14 cellular contexts compared by ENCODE assay signal in the genomic region with DNA sequence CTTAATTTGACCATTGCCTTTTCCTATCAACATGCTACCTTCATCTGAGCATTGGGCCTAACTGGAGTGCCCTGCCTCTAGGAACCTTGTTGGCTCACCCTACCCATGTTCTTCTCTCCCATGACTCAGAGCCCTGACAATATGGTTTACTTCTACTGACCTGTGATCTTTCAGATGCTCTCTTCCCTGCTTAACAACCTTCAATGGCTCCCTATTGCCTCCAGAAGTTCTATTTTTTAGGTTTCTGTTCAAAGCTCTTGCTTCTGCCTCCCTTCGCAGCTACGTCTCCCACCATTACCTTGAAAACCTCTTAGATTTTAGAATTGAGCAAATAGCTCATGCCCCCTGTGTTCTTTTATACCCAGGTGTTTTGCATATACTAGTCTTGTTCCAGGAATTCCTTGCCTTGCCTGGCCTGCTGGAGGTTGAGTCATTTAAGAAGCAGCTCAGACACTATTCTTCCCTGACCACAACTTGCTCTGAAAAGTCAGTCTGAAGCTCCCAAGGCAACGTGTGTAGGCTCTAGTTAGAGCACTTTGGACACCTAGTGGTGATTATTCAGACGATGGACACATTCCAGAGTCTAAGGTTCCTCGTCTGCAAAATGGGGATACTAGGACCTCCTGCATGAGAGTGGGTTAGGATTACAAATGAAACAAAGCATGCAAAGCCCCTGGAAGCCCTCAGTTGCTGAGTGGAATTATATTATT.
DNase-seq lines count a peak whose midpoint lies in the region; ATAC-seq, FAIRE-seq and TF ChIP-seq lines count a peak whose summit lies in the region.
"Had no signal": no experiment of that assay in that cellular context is flagged by ENCODE, and none has a peak within 500 bp of the region (broad histone marks: within the 10 kb centered on the region; RNA-seq: fewer than 3 reads in every experiment).

No MANE protein-coding gene starts in this region.

- H3K4me1 ChIP-seq in GM12878 (ENCODE audit: control insufficient read depth, insufficient read depth, low read length), result 0 out of 2 replicates have a peak, but pooled peaks cover 4% of the 10 kb centered on the region
- peaks cover 5% of the 10 kb centered on the region for H3K4me1 ChIP-seq in mesenchymal stem cell (ENCODE audit: control insufficient read depth, insufficient read depth, low read depth, low read length)
- H3K4me1 ChIP-seq in gastrocnemius medialis, result no peaks in the 10 kb centered on the region

- H4K20me1 ChIP-seq in GM12878 (ENCODE audit: control insufficient read depth, insufficient read depth), result no peaks in the 10 kb centered on the region

- CTCF ChIA-PET in GM12878 (lab: Yijun Ruan, JAX), result interaction anchor here (0.8 to 4.6 kb wide), 15 partner anchors 12 to 262 kb away, joined by 3 to 26 read pairs (median 4); no protein-coding TSS in a partner anchor
- CTCF ChIA-PET in activated CD4-positive, alpha-beta memory T cell treated with anti-CD3 and anti-CD28 coated beads for 36 hours (lab: Charles Lee), result interaction anchor here (1.5 kb wide), 1 partner anchor 262 kb away, joined by 5 read pairs; no protein-coding TSS in a partner anchor

- H2AFZ ChIP-seq in GM12878 (ENCODE audit: control insufficient read depth, low read depth, low read length), result no peak overlapping the region
- H2AFZ ChIP-seq in mesenchymal stem cell (ENCODE audit: low read depth, low read length), result no peak overlapping the region

- H3K9ac ChIP-seq in GM12878 (ENCODE audit: control insufficient read depth, insufficient read depth, low read length) (no peak overlapping the region), mesenchymal stem cell (ENCODE audit: low read length) (peak overlapping the region; percentile 73)

- H3K79me2 ChIP-seq in GM12878 (ENCODE audit: control insufficient read depth, insufficient read depth, low read length), result no peaks in the 10 kb centered on the region

- H3K23ac ChIP-seq in mesenchymal stem cell (ENCODE audit: low read length in 2 of 2), result no peak overlapping the region

- WGBS in GM12878 (ENCODE audit: insufficient coverage, insufficient replicate concordance, low lambda C conversion rate, missing lambda C conversion rate), result 2% methylated on average over 5 of the region's 5 CpGs
- WGBS in mesenchymal stem cell, result 54% methylated on average over 5 of the region's 5 CpGs

- no peak overlapping the region for H3K4ac ChIP-seq in mesenchymal stem cell (ENCODE audit: low read depth in 1 of 2, low read length in 2 of 2)

- no peak for TF ChIP-seq POLR2A in GM12878 (IDR thresholded peaks at IDR 0.05; ENCODE audit: low read depth, low read length)
- TF ChIP-seq POLR2A in gastrocnemius medialis (IDR thresholded peaks at IDR 0.05), result no peak

- intact Hi-C loops in GM12878 (cut with micrococcal nuclease; ENCODE audit: unreplicated experiment), result loop anchor here (10.0 kb wide), 1 partner anchor 263 kb away; no protein-coding TSS in a partner anchor
- intact Hi-C loops in gastrocnemius medialis (cut with DNase I; ENCODE audit: low total_unique reads), result no loop called here
- intact Hi-C loops in activated CD4-positive, alpha-beta memory T cell treated with anti-CD3 and anti-CD28 coated beads for 36 hours (cut with micrococcal nuclease), result no loop called here

- H3K36me3 ChIP-seq in GM12878 (ENCODE audit: control insufficient read depth in 2 of 2, insufficient read depth in 2 of 2, low read length in 1 of 2) (no peaks in the 10 kb centered on the region), mesenchymal stem cell (ENCODE audit: control insufficient read depth in 1 of 2, insufficient read depth in 2 of 2, low read depth in 1 of 2, low read length in 2 of 2) (no peaks in the 10 kb centered on the region), gastrocnemius medialis (no peaks in the 10 kb centered on the region)

- TF ChIP-seq EP300 in GM12878 (IDR thresholded peaks at IDR 0.05; ENCODE audit: borderline replicate concordance in 1 of 2, control insufficient read depth in 1 of 2, low read depth in 2 of 2, low read length in 2 of 2), result no peak

- no peak overlapping the region for H2BK15ac ChIP-seq in mesenchymal stem cell (ENCODE audit: low read depth, poor library complexity, severe bottlenecking)

- H3K4me3 ChIP-seq in GM12878 (no peak overlapping the region), mesenchymal stem cell (ENCODE audit: insufficient read depth in 1 of 2, low read depth in 1 of 2, low read length in 2 of 2) (no peak overlapping the region), gastrocnemius medialis (no peak overlapping the region)

- peaks cover 13% of the 10 kb centered on the region for H3K27me3 Mint-ChIP-seq in activated CD4-positive, alpha-beta memory T cell treated with anti-CD3 and anti-CD28 coated beads for 36 hours

- in situ Hi-C loops in GM12878 (cut with MboI), result no loop called here
- in situ Hi-C loops in gastrocnemius medialis (cut with MboI; ENCODE audit: low sequenced_read_pairs in 4 of 4), result loop anchor here in 2 of 4 donors (25.0 kb wide), 1 partner anchor 984 kb away; no protein-coding TSS in a partner anchor

- no TSS peak for BruUV-seq in GM12878 (replicated peaks; lab: Mats Ljungman, UMichigan)

- POLR2A ChIA-PET in GM12878 (lab: Charles Lee), result interaction anchor here (1.5 kb wide), 1 partner anchor 26 kb away, joined by 3 read pairs; no protein-coding TSS in a partner anchor
- POLR2A ChIA-PET in activated CD4-positive, alpha-beta memory T cell treated with anti-CD3 and anti-CD28 coated beads for 36 hours (lab: Charles Lee), result no interaction called here

- no peaks in the 10 kb centered on the region for H3K9me3 ChIP-seq in GM12878 (replicated peaks; ENCODE audit: control insufficient read depth, insufficient read depth, low read length)
- no peaks in the 10 kb centered on the region for H3K9me3 ChIP-seq in mesenchymal stem cell (ENCODE audit: control insufficient read depth, low read length)
- H3K9me3 ChIP-seq in gastrocnemius medialis, result no peaks in the 10 kb centered on the region

- H3K18ac ChIP-seq in mesenchymal stem cell (ENCODE audit: low read depth in 1 of 2, low read length in 2 of 2), result no peak overlapping the region

- H3K27ac Mint-ChIP-seq in activated CD4-positive, alpha-beta memory T cell treated with anti-CD3 and anti-CD28 coated beads for 36 hours, result no peak overlapping the region
- H3K27ac Mint-ChIP-seq: activated B cell treated with CpG ODN at 0.5 μM for 24 hours; naive thymus-derived CD4-positive, alpha-beta T cell had no signal

- H2BK5ac ChIP-seq in mesenchymal stem cell (ENCODE audit: low read depth, low read length, poor library complexity, severe bottlenecking), result no peak overlapping the region

- no peak for FAIRE-seq in HTR-8/SVneo (lab: Jason Lieb, UNC)
- no peak for FAIRE-seq in GM12878 (lab: Jason Lieb, UNC)
- FAIRE-seq: colon had no signal

- H4K8ac ChIP-seq in mesenchymal stem cell (ENCODE audit: low read length), result no peak overlapping the region

- H3K4me2 ChIP-seq in GM12878 (ENCODE audit: control insufficient read depth, insufficient read depth), result no peak overlapping the region
- no peak overlapping the region for H3K4me2 ChIP-seq in mesenchymal stem cell (ENCODE audit: low read length, poor library complexity, severe bottlenecking)

- no peaks in the 10 kb centered on the region for H3K9me3 Mint-ChIP-seq in activated CD4-positive, alpha-beta memory T cell treated with anti-CD3 and anti-CD28 coated beads for 36 hours

- no peak overlapping the region for H3K4me3 Mint-ChIP-seq in activated CD4-positive, alpha-beta memory T cell treated with anti-CD3 and anti-CD28 coated beads for 36 hours
- H3K4me3 Mint-ChIP-seq: activated B cell treated with CpG ODN at 0.5 μM for 24 hours; naive thymus-derived CD4-positive, alpha-beta T cell had no signal

- no peaks in the 10 kb centered on the region for H3K4me1 Mint-ChIP-seq in activated CD4-positive, alpha-beta memory T cell treated with anti-CD3 and anti-CD28 coated beads for 36 hours (ENCODE audit: low read depth)

- SMC1A ChIA-PET in GM12878 (lab: Charles Lee; ENCODE audit: uncharacterized antibody, unreplicated experiment), result interaction anchor here (0.6 to 2.6 kb wide), 6 partner anchors 11 to 260 kb away, joined by 3 to 12 read pairs (median 5); no protein-coding TSS in a partner anchor

- H2AK5ac ChIP-seq in mesenchymal stem cell (ENCODE audit: low read length, severe bottlenecking), result no peak overlapping the region

- DNase-seq in AG20443 (ENCODE audit: low spot score) (peak; percentile 83), HTR-8/SVneo (ENCODE audit: insufficient read length, low spot score) (peak; percentile 30), GM12878 (ENCODE audit: low read depth, low spot score) (no peak), mesenchymal stem cell (peak; percentile 57), gastrocnemius medialis (no peak), NCI-H748 treated with DMSO at 0.1 percent for 48 hours (lab: John Stamatoyannopoulos, UW) (no peak), GM19240 (ENCODE audit: insufficient read length, low spot score) (no peak)
- no peak for DNase-seq in activated CD4-positive, alpha-beta memory T cell treated with anti-CD3 and anti-CD28 coated beads for 36 hours
- DNase-seq: activated B cell treated with CpG ODN at 0.5 μM for 24 hours; DND-41; GOT3; naive thymus-derived CD4-positive, alpha-beta T cell; NCI-H1417 had no signal

- TF ChIP-seq CTCF in GM12878 (IDR thresholded peaks at IDR 0.05 in 2 of 3, conservative IDR thresholded peaks at IDR 0.05 in 1 of 3; ENCODE audit: control insufficient read depth in 2 of 3, extremely low read depth in 1 of 3, insufficient read depth in 1 of 3, low read depth in 3 of 3, low read length in 3 of 3) (peak in 2 of 3 experiments; percentile 8 to 10; a peak in 1 of 6 replicates), gastrocnemius medialis (IDR thresholded peaks at IDR 0.05 in 4 of 5, conservative IDR thresholded peaks at IDR 0.05 in 1 of 5) (no peak)

- TF ChIP-seq RAD21 in GM12878 (IDR thresholded peaks at IDR 0.05; ENCODE audit: insufficient read depth, low read depth, low read length), result no peak

- no peaks in the 10 kb centered on the region for H3K36me3 Mint-ChIP-seq in activated CD4-positive, alpha-beta memory T cell treated with anti-CD3 and anti-CD28 coated beads for 36 hours
- H3K36me3 Mint-ChIP-seq: naive thymus-derived CD4-positive, alpha-beta T cell had no signal

- H3K79me1 ChIP-seq in mesenchymal stem cell (replicated peaks; ENCODE audit: low read length, poor library complexity, severe bottlenecking), result no peaks in the 10 kb centered on the region

- no peak overlapping the region for H3K14ac ChIP-seq in mesenchymal stem cell (ENCODE audit: low read length in 2 of 2)

- H3K27me3 ChIP-seq in GM12878 (replicated peaks in 1 of 2; ENCODE audit: control insufficient read depth in 2 of 2, insufficient read depth in 2 of 2, low read length in 1 of 2) (no peaks in the 10 kb centered on the region; a peak in 1 of 4 replicates), mesenchymal stem cell (ENCODE audit: control insufficient read depth in 1 of 2, insufficient read depth in 1 of 2, low read length in 2 of 2) (peaks cover 0 to 12% of the 10 kb centered on the region in 2 experiments), gastrocnemius medialis (no peaks in the 10 kb centered on the region)

- H3K27ac ChIP-seq in GM12878 (ENCODE audit: control insufficient read depth, insufficient read depth) (no peak overlapping the region), mesenchymal stem cell (ENCODE audit: low read length, poor library complexity, severe bottlenecking) (no peak overlapping the region), gastrocnemius medialis (no peak overlapping the region)

- RAD21 ChIA-PET in GM12878 (lab: Charles Lee; ENCODE audit: unreplicated experiment), result interaction anchor here (0.6 to 3.0 kb wide), 5 partner anchors 18 to 262 kb away, joined by 3 to 19 read pairs (median 5); no protein-coding TSS in a partner anchor

- no peak overlapping the region for H2BK12ac ChIP-seq in mesenchymal stem cell (ENCODE audit: low read length in 2 of 2)

- ATAC-seq in GM12878, result 0 out of 3 replicates have a peak, but pooled peaks have one; percentile 7
- ATAC-seq in gastrocnemius medialis, result no peak
- ATAC-seq: naive thymus-derived CD4-positive, alpha-beta T cell had no signal

- H2BK120ac ChIP-seq in mesenchymal stem cell (ENCODE audit: low read depth, low read length), result no peak overlapping the region

- no peak overlapping the region for H4K91ac ChIP-seq in mesenchymal stem cell (ENCODE audit: low read length)

Comparison
In these comparisons a context has a peak if more than half of its experiments do, and no peak if none do; other contexts are left out.
1. DNase-seq: peak in AG20443 (single experiment), HTR-8/SVneo (single experiment) and mesenchymal stem cell (single experiment); none in GM12878 (single experiment), gastrocnemius medialis (0 of 2), NCI-H748 treated with DMSO at 0.1 percent for 48 hours (single experiment), activated CD4-positive, alpha-beta memory T cell treated with anti-CD3 and anti-CD28 coated beads for 36 hours (single experiment) and GM19240 (single experiment).
2. CTCF ChIP-seq: peak in GM12878 (2 of 3); none in gastrocnemius medialis (0 of 5).